ENCODE assay signal across 7 cellular contexts in genomic region chr3:195901836-195902585, GRCh38. TPM values are rescaled to one million over a fixed set of nuclear protein-coding genes. Genes with fewer than 3 reads are reported as not detected.
DNase-seq lines count a peak whose midpoint lies in the region; ATAC-seq and TF ChIP-seq lines count a peak whose summit lies in the region.
"Not testable (repeated sequence)": the region's sequence is repeated elsewhere in the genome, so short reads cannot be mapped to it uniquely, and the experiment has no call there.

No MANE protein-coding gene starts in this region.

- not testable (repeated sequence) for H3K9me3 Mint-ChIP-seq in activated naive CD8-positive, alpha-beta T cell treated with anti-CD3 and anti-CD28 coated beads, Interleukin-2, amount 10 ng/mL, durations not matched to agents 7 days and 5 days; nephron progenitor cell

- peaks cover 22 to 37% of the 10 kb centered on the region in 2 experiments; a peak in 3 of 4 replicates for H3K4me1 ChIP-seq in SK-N-SH (ENCODE audit: control insufficient read depth in 1 of 2, insufficient read depth in 2 of 2, low read depth in 1 of 2, low read length in 1 of 2)
- not testable (repeated sequence) for H3K4me1 ChIP-seq in right cardiac atrium (ENCODE audit: control insufficient read depth, insufficient read depth, low read length)

- peaks cover 73% of the 10 kb centered on the region for H3K4me1 Mint-ChIP-seq in activated naive CD8-positive, alpha-beta T cell treated with anti-CD3 and anti-CD28 coated beads, Interleukin-2, amount 10 ng/mL, durations not matched to agents 7 days and 5 days
- peaks cover 68% of the 10 kb centered on the region for H3K4me1 Mint-ChIP-seq in nephron progenitor cell

- peaks cover 33% of the 10 kb centered on the region for H3K36me3 Mint-ChIP-seq in activated naive CD8-positive, alpha-beta T cell treated with anti-CD3 and anti-CD28 coated beads, Interleukin-2, amount 10 ng/mL, durations not matched to agents 7 days and 5 days
- H3K36me3 Mint-ChIP-seq in nephron progenitor cell (ENCODE audit: low read depth): peaks cover 12% of the 10 kb centered on the region

- H3K27me3 ChIP-seq in SK-N-SH (ENCODE audit: insufficient read depth); right cardiac atrium (ENCODE audit: control insufficient read depth, insufficient read depth): not testable (repeated sequence)

- WGBS in SK-N-SH (ENCODE audit: low lambda C conversion rate): 92% methylated on average over 16 of the region's 16 CpGs
- 80% methylated on average over 16 of the region's 16 CpGs for WGBS in right cardiac atrium

- CTCF ChIA-PET in SK-N-SH (lab: Yijun Ruan, JAX): interaction anchor here (1.3 to 29.0 kb wide), 3 partner anchors 9 to 45 kb away, joined by 3 to 606 read pairs (median 7); no protein-coding TSS in a partner anchor

- H3K9me3 ChIP-seq in SK-N-SH; right cardiac atrium (ENCODE audit: control insufficient read depth, low read length): not testable (repeated sequence)

- not testable (repeated sequence) for TF ChIP-seq EP300 in SK-N-SH (IDR thresholded peaks at IDR 0.05; ENCODE audit: borderline replicate concordance in 1 of 2, low read depth in 1 of 2, low read length in 1 of 2)

- peak overlapping the region; percentile 78 for H3K27ac Mint-ChIP-seq in activated naive CD8-positive, alpha-beta T cell treated with anti-CD3 and anti-CD28 coated beads, Interleukin-2, amount 10 ng/mL, durations not matched to agents 7 days and 5 days
- H3K27ac Mint-ChIP-seq in nephron progenitor cell: peak overlapping the region; percentile 13

- peaks cover 88% of the 10 kb centered on the region for H3K79me2 ChIP-seq in SK-N-SH (ENCODE audit: insufficient read depth)

- H3K9ac ChIP-seq in SK-N-SH: 0 out of 2 replicates have a peak overlapping the region, but pooled peaks have one; percentile 9

- not testable (repeated sequence) for TF ChIP-seq CTCF in SK-N-SH (IDR thresholded peaks at IDR 0.05); nephron progenitor cell (IDR thresholded peaks at IDR 0.05)

- H2AFZ ChIP-seq in SK-N-SH (ENCODE audit: low read depth): not testable (repeated sequence)

- peaks cover 11% of the 10 kb centered on the region for H3F3A ChIP-seq in SK-N-SH (replicated peaks; ENCODE audit: insufficient read depth)

- H3K27me3 Mint-ChIP-seq in activated naive CD8-positive, alpha-beta T cell treated with anti-CD3 and anti-CD28 coated beads, Interleukin-2, amount 10 ng/mL, durations not matched to agents 7 days and 5 days: not testable (repeated sequence)
- H3K27me3 Mint-ChIP-seq in nephron progenitor cell (ENCODE audit: low read depth, poor library complexity): peaks cover 19% of the 10 kb centered on the region

- not testable (repeated sequence) for H3K4me2 ChIP-seq in SK-N-SH

- H3K4me3 Mint-ChIP-seq in activated naive CD8-positive, alpha-beta T cell treated with anti-CD3 and anti-CD28 coated beads, Interleukin-2, amount 10 ng/mL, durations not matched to agents 7 days and 5 days; nephron progenitor cell: not testable (repeated sequence)

- H3K9me2 ChIP-seq in SK-N-SH: not testable (repeated sequence)

- intact Hi-C loops in right cardiac atrium (cut with DNase I): not testable (repeated sequence)

- DNase-seq in EH (ENCODE audit: low read depth): peak; percentile 53
- DNase-seq in SK-N-SH; activated naive CD8-positive, alpha-beta T cell treated with anti-CD3 and anti-CD28 coated beads, Interleukin-2, amount 10 ng/mL, durations not matched to agents 7 days and 5 days; nephron progenitor cell: not testable (repeated sequence)
- peak; percentile 65 to 77 for DNase-seq in dermis microvascular lymphatic vessel endothelial cell (ENCODE audit: low read depth in 2 of 2)
- DNase-seq in right cardiac atrium: peak in 2 of 3 donors; percentile 6 to 39

- ATAC-seq in activated naive CD8-positive, alpha-beta T cell treated with anti-CD3 and anti-CD28 coated beads, Interleukin-2, amount 10 ng/mL, durations not matched to agents 7 days and 5 days (ENCODE audit: low read depth); right cardiac atrium: not testable (repeated sequence)

- not testable (repeated sequence) for H3K27ac ChIP-seq in SK-N-SH (ENCODE audit: low read depth in 2 of 2, low read length in 1 of 2); right cardiac atrium (ENCODE audit: low read length)
- H3K27ac ChIP-seq in skin epidermis: peak overlapping the region in 13 of 21 experiments; percentile 18 to 77 (median 69)

- TF ChIP-seq RAD21 in SK-N-SH (IDR thresholded peaks at IDR 0.05; ENCODE audit: low read length): not testable (repeated sequence)

- not testable (repeated sequence) for H4K20me1 ChIP-seq in SK-N-SH (ENCODE audit: insufficient read depth)

- POLR2A ChIA-PET in SK-N-SH (lab: Yijun Ruan, JAX): not testable (repeated sequence)
- POLR2A ChIA-PET in activated naive CD8-positive, alpha-beta T cell treated with anti-CD3 and anti-CD28 coated beads, Interleukin-2, amount 10 ng/mL, durations not matched to agents 7 days and 5 days (lab: Charles Lee): interaction anchor here (0.6 to 1.8 kb wide), 2 partner anchors 10 to 360 kb away, joined by 4 to 6 read pairs; no protein-coding TSS in a partner anchor

- H3K4me3 ChIP-seq in SK-N-SH (ENCODE audit: low read depth in 2 of 2, low read length in 1 of 2); right cardiac atrium (ENCODE audit: low read length); skin epidermis: not testable (repeated sequence)

- not testable (repeated sequence) for H3K36me3 ChIP-seq in SK-N-SH (replicated peaks in 1 of 2; ENCODE audit: control insufficient read depth in 1 of 2, insufficient read depth in 2 of 2, low read length in 1 of 2)

RNA-seq across cellular contexts. Expression of gene TNK2, which starts 6.3 kb away (rescaled TPM):
- polyA plus RNA-seq in SK-N-SH (2012; rRNA removed) (11.3 and 17.3 TPM in 2 replicates), right cardiac atrium (40.1 TPM)
- 5.5 and 10.9 TPM in 2 replicates for polyA plus RNA-seq in SK-N-SH (2012; cell fraction: cytosol; rRNA removed)
- polyA plus RNA-seq in SK-N-SH (2012; cell fraction: nucleus; rRNA removed): 119 and 155 TPM in 2 replicates
- total RNA-seq in activated naive CD8-positive, alpha-beta T cell treated with anti-CD3 and anti-CD28 coated beads, Interleukin-2, amount 10 ng/mL, durations not matched to agents 7 days and 5 days: 100 to 1,000 TPM; 136 to 166 TPM
- total RNA-seq in dermis microvascular lymphatic vessel endothelial cell (11.3 and 13.4 TPM in 2 replicates), right cardiac atrium (100 to 1,000 TPM in 1 of 4 donors, 10 to 100 TPM in 3; 74.7 to 162 (median 84.2) TPM)
